10 cellular contexts compared by ENCODE assay signal in the genomic region with DNA sequence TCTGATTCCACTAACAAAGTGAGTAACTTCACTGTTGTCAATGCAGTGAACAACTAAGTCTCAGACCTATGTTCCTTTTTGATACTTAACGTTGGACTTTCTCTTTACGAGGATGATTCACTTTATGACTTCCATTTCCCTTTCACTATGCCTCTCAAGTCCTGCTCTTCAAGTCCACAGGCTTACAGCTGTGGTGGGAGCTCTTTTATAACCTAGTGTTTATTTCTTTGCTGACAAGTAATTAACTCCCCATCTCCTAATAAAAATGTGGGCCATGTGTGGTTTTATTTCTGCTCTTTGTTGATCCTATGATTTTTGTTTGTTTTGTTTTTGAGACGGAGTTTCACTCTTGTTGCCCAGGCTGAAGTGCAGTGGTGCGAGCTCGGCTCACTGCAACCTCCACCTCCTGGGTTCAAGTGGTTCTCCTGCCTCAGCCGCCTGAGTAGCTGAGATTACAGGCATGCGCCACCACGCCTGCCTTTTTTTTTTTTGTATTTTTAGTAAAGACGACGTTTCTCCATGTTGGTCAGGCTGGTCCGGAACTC.
DNase-seq lines count a peak whose midpoint lies in the region; ATAC-seq and TF ChIP-seq lines count a peak whose summit lies in the region.
"Had no signal": no experiment of that assay in that cellular context is flagged by ENCODE, and none has a peak within 500 bp of the region (broad histone marks: within the 10 kb centered on the region; RNA-seq: fewer than 3 reads in every experiment).

No MANE protein-coding gene starts in this region.

- no peak overlapping the region for H4K91ac ChIP-seq in IMR-90 (ENCODE audit: insufficient read depth, low read depth, low read length)

- POLR2A ChIA-PET in IMR-90 (lab: Charles Lee; ENCODE audit: unreplicated experiment) = no interaction called here

- H3K9ac ChIP-seq in IMR-90 (ENCODE audit: low read depth, low read length) = no peak overlapping the region

- peak overlapping the region; percentile 59 for H3K27ac Mint-ChIP-seq in activated naive CD8-positive, alpha-beta T cell treated with anti-CD3 and anti-CD28 coated beads for 36 hours
- H3K27ac Mint-ChIP-seq: IgD-negative memory B cell had no signal

- H3K27ac ChIP-seq in IMR-90 (ENCODE audit: insufficient read depth, low read length) = no peak overlapping the region
- H3K27ac ChIP-seq: RWPE1 had no signal

- dilution Hi-C loops in IMR-90 (cut with HindIII; ENCODE audit: low sequenced_read_pairs, unreplicated experiment) = no loop called here

- H2AK5ac ChIP-seq in IMR-90 (ENCODE audit: low read depth, low read length) = no peak overlapping the region

- 96% methylated on average over 5 of the region's 11 CpGs; no CpG with 5 or more reads in 1 of the 2 experiments for WGBS in IMR-90 (ENCODE audit: extremely low coverage in 2 of 2, insufficient read length in 1 of 2), 2 experiments

- no peak for ATAC-seq in IMR-90 (ENCODE audit: low read depth)
- ATAC-seq in HG02852 (IDR thresholded peaks at IDR 0.05; ENCODE audit: unreplicated experiment) = no peak
- ATAC-seq: GM12878 had no signal

- no peak overlapping the region for H2BK20ac ChIP-seq in IMR-90 (ENCODE audit: low read depth, low read length)

- H3K4me3 ChIP-seq in IMR-90 (ENCODE audit: insufficient read depth, low read depth, low read length) = no peak overlapping the region
- H3K4me3 ChIP-seq: GM12878 had no signal

- H3K27me3 ChIP-seq in IMR-90 (ENCODE audit: control insufficient read depth, insufficient read depth, low read length) = no peaks in the 10 kb centered on the region

- H3K56ac ChIP-seq in IMR-90 (ENCODE audit: extremely low read depth, insufficient read depth, low read length) = no peak overlapping the region

- no peak overlapping the region for H3K4me2 ChIP-seq in IMR-90 (ENCODE audit: low read depth, low read length)

- no peak overlapping the region for H2BK120ac ChIP-seq in IMR-90 (ENCODE audit: low read depth, low read length)

- peaks cover 22% of the 10 kb centered on the region for H3K36me3 Mint-ChIP-seq in activated naive CD8-positive, alpha-beta T cell treated with anti-CD3 and anti-CD28 coated beads for 36 hours

- TF ChIP-seq RAD21 in IMR-90 (IDR thresholded peaks at IDR 0.05; ENCODE audit: low read length) = no peak

- no peak overlapping the region for H2AK9ac ChIP-seq in IMR-90 (replicated peaks; ENCODE audit: low read depth, low read length, poor library complexity)

- H3K4ac ChIP-seq in IMR-90 (ENCODE audit: low read depth, low read length) = no peak overlapping the region

- intact Hi-C loops in IMR-90 (cut with micrococcal nuclease) = no loop called here

- H4K5ac ChIP-seq in IMR-90 (ENCODE audit: low read depth, low read length) = no peak overlapping the region

- H3K9me3 Mint-ChIP-seq in activated naive CD8-positive, alpha-beta T cell treated with anti-CD3 and anti-CD28 coated beads for 36 hours = no peaks in the 10 kb centered on the region
- H3K9me3 Mint-ChIP-seq: IgD-negative memory B cell had no signal

- CTCF ChIA-PET in IMR-90 (lab: Yijun Ruan, JAX) = no interaction called here

- H3K4me1 Mint-ChIP-seq in activated naive CD8-positive, alpha-beta T cell treated with anti-CD3 and anti-CD28 coated beads for 36 hours = peaks cover 18% of the 10 kb centered on the region
- H3K4me1 Mint-ChIP-seq: IgD-negative memory B cell had no signal

- TF ChIP-seq CTCF in IMR-90 (conservative IDR thresholded peaks at IDR 0.05; ENCODE audit: low read depth, low read length) = no peak

- no peaks in the 10 kb centered on the region for H3K27me3 Mint-ChIP-seq in activated naive CD8-positive, alpha-beta T cell treated with anti-CD3 and anti-CD28 coated beads for 36 hours
- H3K27me3 Mint-ChIP-seq: IgD-negative memory B cell had no signal

- in situ Hi-C loops in IMR-90 (cut with MboI; ENCODE audit: low sequenced_read_pairs) = no loop called here

- no peak overlapping the region for H2BK5ac ChIP-seq in IMR-90 (ENCODE audit: low read depth, low read length, poor library complexity, severe bottlenecking)

- no peak for TF ChIP-seq POLR2A in IMR-90 (IDR thresholded peaks at IDR 0.05; ENCODE audit: low read depth, low read length)

- H2BK15ac ChIP-seq in IMR-90 (ENCODE audit: low read depth, low read length) = no peak overlapping the region

- no peak overlapping the region for H2AFZ ChIP-seq in IMR-90 (replicated peaks; ENCODE audit: low read length, poor library complexity)

- H3K9me3 ChIP-seq in IMR-90 (ENCODE audit: control insufficient read depth, insufficient read depth, low read length) = no peaks in the 10 kb centered on the region

- peaks cover 3% of the 10 kb centered on the region; the same call in 1 of the 2 replicates for H3K4me1 ChIP-seq in IMR-90 (ENCODE audit: control insufficient read depth, insufficient read depth, low read length)

- no peak overlapping the region for H3K18ac ChIP-seq in IMR-90 (ENCODE audit: low read depth, low read length)

- no peak overlapping the region for H3K4me3 Mint-ChIP-seq in activated naive CD8-positive, alpha-beta T cell treated with anti-CD3 and anti-CD28 coated beads for 36 hours
- H3K4me3 Mint-ChIP-seq: IgD-negative memory B cell had no signal

- no peaks in the 10 kb centered on the region for H4K20me1 ChIP-seq in IMR-90 (ENCODE audit: insufficient read depth, low read length)

- H3K36me3 ChIP-seq in IMR-90 (ENCODE audit: control insufficient read depth, insufficient read depth, low read length) = peaks cover 19% of the 10 kb centered on the region

- BruUV-seq in IMR-90 (replicated peaks; lab: Mats Ljungman, UMichigan) = no TSS peak

- DNase-seq in GM04503 (ENCODE audit: low read depth) (peak; percentile 64), IMR-90 (peak; percentile 6), renal cortical epithelial cell (ENCODE audit: low read depth) (peak; percentile 35), midbrain (lab: John Stamatoyannopoulos, UW) (no peak), T-helper 9 cell (no peak)
- no peak for DNase-seq in activated naive CD8-positive, alpha-beta T cell treated with anti-CD3 and anti-CD28 coated beads for 36 hours

- H3K23ac ChIP-seq in IMR-90 (ENCODE audit: low read depth, low read length) = no peak overlapping the region; the same call in 1 of the 2 replicates

- H4K8ac ChIP-seq in IMR-90 (ENCODE audit: low read depth in 2 of 2, low read length in 2 of 2) = no peak overlapping the region

- no peaks in the 10 kb centered on the region for H3K9me1 ChIP-seq in IMR-90 (ENCODE audit: insufficient read depth, low read length)

- H3K14ac ChIP-seq in IMR-90 (replicated peaks; ENCODE audit: low read depth, low read length) = no peak overlapping the region

- peaks cover 14 to 16% of the 10 kb centered on the region in 2 experiments for H3K79me1 ChIP-seq in IMR-90 (ENCODE audit: low read depth in 1 of 2, low read length in 2 of 2)

TF ChIP-seq in IMR-90, 13 proteins besides CTCF, POLR2A, EP300 and RAD21:
- TF ChIP-seq MXI1 (IDR thresholded peaks at IDR 0.05; ENCODE audit: borderline replicate concordance, low read depth, low read length) = no peak
- TF ChIP-seq, protein P1, sequence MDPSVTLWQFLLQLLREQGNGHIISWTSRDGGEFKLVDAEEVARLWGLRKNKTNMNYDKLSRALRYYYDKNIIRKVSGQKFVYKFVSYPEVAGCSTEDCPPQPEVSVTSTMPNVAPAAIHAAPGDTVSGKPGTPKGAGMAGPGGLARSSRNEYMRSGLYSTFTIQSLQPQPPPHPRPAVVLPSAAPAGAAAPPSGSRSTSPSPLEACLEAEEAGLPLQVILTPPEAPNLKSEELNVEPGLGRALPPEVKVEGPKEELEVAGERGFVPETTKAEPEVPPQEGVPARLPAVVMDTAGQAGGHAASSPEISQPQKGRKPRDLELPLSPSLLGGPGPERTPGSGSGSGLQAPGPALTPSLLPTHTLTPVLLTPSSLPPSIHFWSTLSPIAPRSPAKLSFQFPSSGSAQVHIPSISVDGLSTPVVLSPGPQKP (IDR thresholded peaks at IDR 0.05; ENCODE audit: borderline replicate concordance, low read depth, low read length) = no peak
- TF ChIP-seq SMC3 (IDR thresholded peaks at IDR 0.05; ENCODE audit: low read depth, low read length) = no peak
TF ChIP-seq in IMR-90: peak in this region for 0.

Comparison
In these comparisons a context has a peak if more than half of its experiments do, and no peak if none do; other contexts are left out.
1. DNase-seq: peak in GM04503 (single experiment), IMR-90 (single experiment) and renal cortical epithelial cell (single experiment); none in activated naive CD8-positive, alpha-beta T cell treated with anti-CD3 and anti-CD28 coated beads for 36 hours (single experiment), midbrain (single experiment) and T-helper 9 cell (single experiment).